In genomic region chr5:177041936-177042335, GRCh38 we compare ENCODE assay signal across 16 cellular contexts. TPM values are rescaled to one million over a fixed set of nuclear protein-coding genes. Genes with fewer than 3 reads are reported as not detected.
"Had no signal": no experiment of that assay in that cellular context is flagged by ENCODE, and none has a peak within 500 bp of the region (broad histone marks: within the 10 kb centered on the region; RNA-seq: fewer than 3 reads in every experiment).

No MANE protein-coding gene starts in this region.

- DNase-seq: effector memory CD8-positive, alpha-beta T cell; esophagus squamous epithelium; foreskin keratinocyte; immature natural killer cell; left ventricle myocardium inferior; lower lobe of right lung; nucleus accumbens; ovary; right cardiac atrium; stimulated activated CD4-positive, alpha-beta T cell treated with anti-CD3 and anti-CD28 coated beads, Interleukin-2, amount 100 ng/mL, for 48 hours; stimulated activated naive CD8-positive, alpha-beta T cell treated with anti-CD3 and anti-CD28 coated beads, Interleukin-15, amount 100 ng/mL, for 72 hours; testis; transverse colon had no signal

- H3K9ac ChIP-seq: neural progenitor cell had no signal

- H3K9me3 ChIP-seq: esophagus squamous epithelium, left ventricle myocardium inferior, lower lobe of right lung, ovary, testis, transverse colon had no signal

- H3K4me1 ChIP-seq: foreskin keratinocyte, lower lobe of right lung, neural progenitor cell, testis had no signal

- H3K27me3 ChIP-seq: esophagus squamous epithelium, foreskin keratinocyte, neural progenitor cell, ovary, testis, transverse colon had no signal

- ATAC-seq: effector memory CD8-positive, alpha-beta T cell; foreskin keratinocyte; lower lobe of right lung; natural killer cell treated with Interleukin-12 subunit alpha and Interleukin-12 subunit beta and Interleukin-15 and Interleukin-18, amount 100 ng/mL, for 72 hours; right cardiac atrium; stimulated activated naive CD8-positive, alpha-beta T cell treated with anti-CD3 and anti-CD28 coated beads, Interleukin-15, amount 100 ng/mL, for 72 hours had no signal

- H3K4me2 ChIP-seq: neural progenitor cell, smooth muscle cell had no signal

- H3K36me3 ChIP-seq: ovary had no signal

- H3K27ac ChIP-seq: esophagus squamous epithelium, foreskin keratinocyte, left ventricle myocardium inferior, lower lobe of right lung, neural progenitor cell, ovary, testis, transverse colon had no signal

- H3K4me3 ChIP-seq: esophagus squamous epithelium, left ventricle myocardium inferior, lower lobe of right lung, neural progenitor cell, ovary, smooth muscle cell, testis, transverse colon had no signal

- H2AFZ ChIP-seq: neural progenitor cell had no signal

RNA-seq across cellular contexts. Expression of gene FGFR4, which starts 44.8 kb away (rescaled TPM):
- polyA plus RNA-seq: immature natural killer cell had no signal
